ENCODE assay signal across 35 cellular contexts in the genomic region with DNA sequence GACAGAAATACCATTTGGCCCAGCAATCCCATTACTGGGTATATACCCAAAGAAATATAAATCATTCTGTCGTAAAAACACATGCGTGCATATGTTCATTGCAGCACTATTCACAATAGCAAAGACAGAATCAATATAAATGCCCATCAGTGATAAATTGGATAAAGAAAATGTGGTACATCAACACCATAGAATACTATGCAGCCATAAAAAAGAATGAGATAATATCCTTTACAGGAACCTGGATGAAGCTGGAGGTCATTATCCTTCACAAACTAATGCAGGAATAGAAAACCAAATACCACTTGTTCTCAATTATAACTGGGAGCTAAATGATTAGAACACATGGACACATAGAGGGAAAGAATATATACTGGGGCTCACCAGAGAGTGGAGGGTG.
"Had no signal": no experiment of that assay in that cellular context is flagged by ENCODE, and none has a peak within 500 bp of the region (broad histone marks: within the 10 kb centered on the region; RNA-seq: fewer than 3 reads in every experiment).

No MANE protein-coding gene starts in this region.

- H3K27me3 ChIP-seq: MG63 had no signal

- H3K36me3 ChIP-seq: MG63 had no signal

- DNase-seq: Karpas-422, Kasumi-1, MG63, MM.1S, MV-4-11, NCI-H1048, NCI-H1092, NCI-H1092 treated with DMSO at 0.1 percent for 48 hours, NCI-H1105, NCI-H1105 treated with DMSO at 0.1 percent for 48 hours, NCI-H1417, NCI-H1417 treated with DMSO at 0.1 percent for 48 hours, NCI-H1436, NCI-H1436 treated with DMSO at 0.1 percent for 48 hours, NCI-H146, NCI-H1694, NCI-H1694 treated with DMSO at 0.1 percent for 48 hours, NCI-H187, NCI-H187 treated with DMSO at 0.1 percent for 48 hours, NCI-H1930, NCI-H2029, NCI-H2029 treated with DMSO at 0.1 percent for 48 hours, NCI-H2081, NCI-H2081 treated with DMSO at 0.1 percent for 48 hours, NCI-H2171, NCI-H2171 treated with DMSO at 0.1 percent for 48 hours, NCI-H2227 treated with DMSO at 0.1 percent for 48 hours, NCI-H226, NCI-H345, NCI-H446, NCI-H446 treated with DMSO at 0.1 percent for 48 hours, NCI-H510A, NCI-H510A treated with DMSO at 0.1 percent for 48 hours, NCI-H524, NCI-H524 treated with DMSO at 0.1 percent for 48 hours had no signal

- H3K4me3 ChIP-seq: MG63 had no signal

- H3K9me3 ChIP-seq: MG63 had no signal
